In genomic region chr11:19281041-19281440, GRCh38 we compare ENCODE assay signal across 1 cellular context.
TF ChIP-seq lines count a peak whose summit lies in the region.

No MANE protein-coding gene starts in this region.

TF ChIP-seq in IMR-90, 13 proteins besides CTCF, POLR2A, EP300 and RAD21 (continued from another document):
- no peak for TF ChIP-seq CEBPB (IDR thresholded peaks at IDR 0.05; ENCODE audit: low read depth, low read length)
- TF ChIP-seq BHLHE40 (IDR thresholded peaks at IDR 0.05; ENCODE audit: low read depth, low read length) = no peak
- no peak for TF ChIP-seq FOS (IDR thresholded peaks at IDR 0.05; ENCODE audit: low read depth, low read length)
- no peak for TF ChIP-seq ELK1 (IDR thresholded peaks at IDR 0.05; ENCODE audit: borderline replicate concordance, low read depth, low read length)
- no peak for TF ChIP-seq SMC3 (IDR thresholded peaks at IDR 0.05; ENCODE audit: low read depth, low read length)
- TF ChIP-seq USF2 (IDR thresholded peaks at IDR 0.05; ENCODE audit: low read depth, low read length) = no peak
- no peak for TF ChIP-seq NFE2L2 (IDR thresholded peaks at IDR 0.05; ENCODE audit: low read depth, low read length)
- TF ChIP-seq RFX5 (IDR thresholded peaks at IDR 0.05; ENCODE audit: low read depth, low read length) = no peak
- no peak for TF ChIP-seq MAFK (IDR thresholded peaks at IDR 0.05; ENCODE audit: low read depth, low read length)
